Comparison of ENCODE assay signal across 16 cellular contexts in the genomic region with DNA sequence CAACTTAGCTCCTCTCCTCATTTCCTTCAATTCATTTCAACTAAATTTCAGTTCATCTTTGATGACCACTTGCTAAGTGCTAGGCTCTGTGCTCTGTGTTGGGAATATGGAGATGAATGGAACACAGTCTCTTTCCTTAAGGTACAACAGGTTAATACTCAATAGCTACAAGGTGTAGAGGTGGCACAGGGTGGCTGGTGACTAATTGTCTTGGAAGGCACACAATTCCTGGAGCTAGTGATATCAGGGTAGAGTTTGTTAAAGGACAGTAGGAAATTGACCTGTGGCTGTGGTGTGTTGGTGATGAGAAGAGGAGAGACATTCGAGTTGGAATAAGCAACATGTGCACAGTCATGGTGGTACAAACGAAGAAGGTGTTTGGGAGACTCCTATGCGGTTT.
A peak's percentile ranks its signal among the peaks of the same experiment; 100 is the strongest.
DNase-seq lines count a peak whose midpoint lies in the region; ATAC-seq and TF ChIP-seq lines count a peak whose summit lies in the region.
"Had no signal": no experiment of that assay in that cellular context is flagged by ENCODE, and none has a peak within 500 bp of the region (broad histone marks: within the 10 kb centered on the region; RNA-seq: fewer than 3 reads in every experiment).

No MANE protein-coding gene starts in this region.

- CTCF ChIA-PET in activated naive CD4-positive, alpha-beta T cell treated with anti-CD3 and anti-CD28 coated beads, Interleukin-2, amount 10 ng/mL, durations not matched to agents 7 days and 5 days (lab: Charles Lee), result interaction anchor here (1.3 kb wide), 1 partner anchor 18 kb away, joined by 3 read pairs; no protein-coding TSS in a partner anchor
- CTCF ChIA-PET in CD4-positive, alpha-beta T cell (lab: Charles Lee), result interaction anchor here (0.6 kb wide), 1 partner anchor 127 kb away, joined by 3 read pairs; no protein-coding TSS in a partner anchor

- TF ChIP-seq CTCF in CD4-positive, alpha-beta T cell (IDR thresholded peaks at IDR 0.05), result no peak

- peaks cover 86% of the 10 kb centered on the region for H3K4me1 Mint-ChIP-seq in activated naive CD4-positive, alpha-beta T cell treated with anti-CD3 and anti-CD28 coated beads, Interleukin-2, amount 50 U/mL, for 24 hours
- peaks cover 9% of the 10 kb centered on the region for H3K4me1 Mint-ChIP-seq in activated naive CD4-positive, alpha-beta T cell treated with anti-CD3 and anti-CD28 coated beads, Interleukin-2, amount 10 ng/mL, durations not matched to agents 7 days and 5 days
- H3K4me1 Mint-ChIP-seq in CD4-positive, alpha-beta T cell (ENCODE audit: low read depth), result peaks cover 89% of the 10 kb centered on the region
- peaks cover 65% of the 10 kb centered on the region for H3K4me1 Mint-ChIP-seq in activated naive CD8-positive, alpha-beta T cell treated with anti-CD3 and anti-CD28 coated beads for 36 hours
- H3K4me1 Mint-ChIP-seq in stimulated activated effector memory CD8-positive, alpha-beta T cell treated with anti-CD3 and anti-CD28 coated beads, Interleukin-12 subunit alpha, Interleukin-12 subunit beta, amount 100 ng/mL, for 72 hours, result peaks cover 63% of the 10 kb centered on the region
- H3K4me1 Mint-ChIP-seq: H9 had no signal

- DNase-seq in activated naive CD4-positive, alpha-beta T cell treated with anti-CD3 and anti-CD28 coated beads, Interleukin-2, amount 10 ng/mL, durations not matched to agents 7 days and 5 days, result no peak
- no peak for DNase-seq in CD4-positive, alpha-beta T cell
- no peak for DNase-seq in activated naive CD8-positive, alpha-beta T cell treated with anti-CD3 and anti-CD28 coated beads for 36 hours
- no peak for DNase-seq in stimulated activated effector memory CD8-positive, alpha-beta T cell treated with anti-CD3 and anti-CD28 coated beads, Interleukin-12 subunit alpha, Interleukin-12 subunit beta, amount 100 ng/mL, for 72 hours (ENCODE audit: low spot score in 2 of 2)
- no peak for DNase-seq in medulla oblongata (ENCODE audit: extremely low spot score)
- DNase-seq: DMS53, H9, NCI-H187 treated with DMSO at 0.1 percent for 48 hours, NCI-H526 treated with DMSO at 0.1 percent for 48 hours, SIG-M5 had no signal

- no peak for ATAC-seq in CD4-positive, alpha-beta T cell (ENCODE audit: poor library complexity)
- ATAC-seq in stimulated activated effector memory CD8-positive, alpha-beta T cell treated with anti-CD3 and anti-CD28 coated beads, Interleukin-12 subunit alpha, Interleukin-12 subunit beta, amount 100 ng/mL, for 72 hours, result no peak
- no peak for ATAC-seq in GM21381 (IDR thresholded peaks at IDR 0.05; ENCODE audit: unreplicated experiment)
- ATAC-seq in GM19452 (IDR thresholded peaks at IDR 0.05; ENCODE audit: unreplicated experiment), result no peak
- ATAC-seq: A549 had no signal

- H3K36me3 Mint-ChIP-seq in activated naive CD4-positive, alpha-beta T cell treated with anti-CD3 and anti-CD28 coated beads, Interleukin-2, amount 50 U/mL, for 24 hours, result peaks cover 43% of the 10 kb centered on the region
- H3K36me3 Mint-ChIP-seq in activated naive CD4-positive, alpha-beta T cell treated with anti-CD3 and anti-CD28 coated beads, Interleukin-2, amount 10 ng/mL, durations not matched to agents 7 days and 5 days, result peaks cover 25% of the 10 kb centered on the region
- H3K36me3 Mint-ChIP-seq in CD4-positive, alpha-beta T cell (ENCODE audit: low read depth), result peaks cover 75% of the 10 kb centered on the region
- H3K36me3 Mint-ChIP-seq in activated naive CD8-positive, alpha-beta T cell treated with anti-CD3 and anti-CD28 coated beads for 36 hours, result peaks cover 14% of the 10 kb centered on the region
- H3K36me3 Mint-ChIP-seq in stimulated activated effector memory CD8-positive, alpha-beta T cell treated with anti-CD3 and anti-CD28 coated beads, Interleukin-12 subunit alpha, Interleukin-12 subunit beta, amount 100 ng/mL, for 72 hours, result peaks cover 6% of the 10 kb centered on the region

- H3K27ac ChIP-seq in CD4-positive, alpha-beta T cell (ENCODE audit: low read depth, low read length), result no peak overlapping the region
- H3K27ac ChIP-seq: A549, HL-60 had no signal

- peak overlapping the region; percentile 66 for H3K27ac Mint-ChIP-seq in activated naive CD4-positive, alpha-beta T cell treated with anti-CD3 and anti-CD28 coated beads, Interleukin-2, amount 50 U/mL, for 24 hours
- no peak overlapping the region for H3K27ac Mint-ChIP-seq in activated naive CD4-positive, alpha-beta T cell treated with anti-CD3 and anti-CD28 coated beads, Interleukin-2, amount 10 ng/mL, durations not matched to agents 7 days and 5 days
- H3K27ac Mint-ChIP-seq in CD4-positive, alpha-beta T cell, result peak overlapping the region; percentile 75
- H3K27ac Mint-ChIP-seq in activated naive CD8-positive, alpha-beta T cell treated with anti-CD3 and anti-CD28 coated beads for 36 hours, result peak overlapping the region; percentile 18
- H3K27ac Mint-ChIP-seq in stimulated activated effector memory CD8-positive, alpha-beta T cell treated with anti-CD3 and anti-CD28 coated beads, Interleukin-12 subunit alpha, Interleukin-12 subunit beta, amount 100 ng/mL, for 72 hours, result peak overlapping the region; percentile 7
- H3K27ac Mint-ChIP-seq: H9 had no signal

- intact Hi-C loops in CD4-positive, alpha-beta T cell (cut with DNase I, micrococcal nuclease), result no loop called here

- H3K27me3 Mint-ChIP-seq in activated naive CD4-positive, alpha-beta T cell treated with anti-CD3 and anti-CD28 coated beads, Interleukin-2, amount 50 U/mL, for 24 hours, result no peaks in the 10 kb centered on the region
- H3K27me3 Mint-ChIP-seq in activated naive CD4-positive, alpha-beta T cell treated with anti-CD3 and anti-CD28 coated beads, Interleukin-2, amount 10 ng/mL, durations not matched to agents 7 days and 5 days, result no peaks in the 10 kb centered on the region
- H3K27me3 Mint-ChIP-seq in CD4-positive, alpha-beta T cell, result no peaks in the 10 kb centered on the region
- H3K27me3 Mint-ChIP-seq in activated naive CD8-positive, alpha-beta T cell treated with anti-CD3 and anti-CD28 coated beads for 36 hours, result no peaks in the 10 kb centered on the region
- H3K27me3 Mint-ChIP-seq: IgD-negative memory B cell had no signal

- no peaks in the 10 kb centered on the region for H3K27me3 ChIP-seq in CD4-positive, alpha-beta T cell (ENCODE audit: control insufficient read depth, insufficient read depth, low read length)

- H3K4me3 Mint-ChIP-seq in activated naive CD4-positive, alpha-beta T cell treated with anti-CD3 and anti-CD28 coated beads, Interleukin-2, amount 50 U/mL, for 24 hours, result no peak overlapping the region
- H3K4me3 Mint-ChIP-seq in activated naive CD4-positive, alpha-beta T cell treated with anti-CD3 and anti-CD28 coated beads, Interleukin-2, amount 10 ng/mL, durations not matched to agents 7 days and 5 days, result no peak overlapping the region
- no peak overlapping the region for H3K4me3 Mint-ChIP-seq in CD4-positive, alpha-beta T cell
- no peak overlapping the region for H3K4me3 Mint-ChIP-seq in activated naive CD8-positive, alpha-beta T cell treated with anti-CD3 and anti-CD28 coated beads for 36 hours
- no peak overlapping the region for H3K4me3 Mint-ChIP-seq in stimulated activated effector memory CD8-positive, alpha-beta T cell treated with anti-CD3 and anti-CD28 coated beads, Interleukin-12 subunit alpha, Interleukin-12 subunit beta, amount 100 ng/mL, for 72 hours
- H3K4me3 Mint-ChIP-seq: H9 had no signal

- POLR2A ChIA-PET in CD4-positive, alpha-beta T cell (lab: Charles Lee), result interaction anchor here (0.8 kb wide), 1 partner anchor 9 kb away, joined by 3 read pairs; no protein-coding TSS in a partner anchor

- peaks cover 8% of the 10 kb centered on the region for H3K9me3 Mint-ChIP-seq in activated naive CD4-positive, alpha-beta T cell treated with anti-CD3 and anti-CD28 coated beads, Interleukin-2, amount 50 U/mL, for 24 hours
- peaks cover 2% of the 10 kb centered on the region for H3K9me3 Mint-ChIP-seq in activated naive CD4-positive, alpha-beta T cell treated with anti-CD3 and anti-CD28 coated beads, Interleukin-2, amount 10 ng/mL, durations not matched to agents 7 days and 5 days
- H3K9me3 Mint-ChIP-seq in CD4-positive, alpha-beta T cell, result peaks cover 2% of the 10 kb centered on the region
- H3K9me3 Mint-ChIP-seq in activated naive CD8-positive, alpha-beta T cell treated with anti-CD3 and anti-CD28 coated beads for 36 hours, result no peaks in the 10 kb centered on the region
- peaks cover 7% of the 10 kb centered on the region for H3K9me3 Mint-ChIP-seq in stimulated activated effector memory CD8-positive, alpha-beta T cell treated with anti-CD3 and anti-CD28 coated beads, Interleukin-12 subunit alpha, Interleukin-12 subunit beta, amount 100 ng/mL, for 72 hours
- H3K9me3 Mint-ChIP-seq: H9 had no signal

- H3K9me3 ChIP-seq in CD4-positive, alpha-beta T cell (ENCODE audit: control insufficient read depth, low read length), result no peaks in the 10 kb centered on the region
- H3K9me3 ChIP-seq: A549 had no signal
